Comparison of ENCODE assay signal across 33 cellular contexts in genomic region chr7:139985811-139986210, GRCh38.
"Had no signal": no experiment of that assay in that cellular context is flagged by ENCODE, and none has a peak within 500 bp of the region (broad histone marks: within the 10 kb centered on the region; RNA-seq: fewer than 3 reads in every experiment).

No MANE protein-coding gene starts in this region.

- H3K4me1 ChIP-seq: adrenal gland, body of pancreas, breast epithelium had no signal

- DNase-seq: activated CD4-positive, alpha-beta memory T cell treated with anti-CD3 and anti-CD28 coated beads, Interleukin-2, amount 10 ng/mL, durations not matched to agents 7 days and 5 days; activated CD4-positive, alpha-beta T cell treated with anti-CD3 and anti-CD28 coated beads for 1 hour; activated CD4-positive, alpha-beta T cell treated with anti-CD3 and anti-CD28 coated beads for 36 hours; activated CD4-positive, alpha-beta T cell treated with anti-CD3 and anti-CD28 coated beads for 48 hours; activated CD4-positive, alpha-beta T cell treated with anti-CD3 and anti-CD28 coated beads, Interleukin-2, amount 10 ng/mL, durations not matched to agents 7 days and 5 days; activated CD4-positive, alpha-beta T cell treated with anti-CD3 and anti-CD28 coated beads, Interleukin-2, amount 50 U/mL, for 48 hours; activated CD4-positive, CD25-positive, alpha-beta regulatory T cell; activated CD8-positive, alpha-beta memory T cell treated with anti-CD3 and anti-CD28 coated beads, Interleukin-2, amount 50 U/mL, for 4 hours; activated effector memory CD4-positive, alpha-beta T cell treated with anti-CD3 and anti-CD28 coated beads, Interleukin-2, amount 50 U/mL, for 16 hours; activated gamma-delta T cell treated with Interleukin-2 at 50 U/mL for 16 hours; activated naive CD4-positive, alpha-beta T cell; activated naive CD4-positive, alpha-beta T cell treated with anti-CD3 and anti-CD28 coated beads for 36 hours; activated naive CD4-positive, alpha-beta T cell treated with anti-CD3 and anti-CD28 coated beads, Interleukin-2, amount 50 U/mL, for 16 hours; activated naive CD8-positive, alpha-beta T cell treated with anti-CD3 and anti-CD28 coated beads for 36 hours; activated T-cell treated with anti-CD3 and anti-CD28 coated beads for 4 hours; activated T-cell treated with anti-CD3 and anti-CD28 coated beads, Interleukin-2, amount 50 U/mL, for 1 hour; activated T-cell treated with anti-CD3 and anti-CD28 coated beads, Interleukin-2, amount 50 U/mL, for 4 hours; activated T-cell treated with anti-CD3 and anti-CD28 coated beads, Interleukin-2, amount 50 U/mL, for 72 hours; adrenal gland; amniotic stem cell; aorta; body of pancreas; brain microvascular endothelial cell; central memory CD4-positive, alpha-beta T cell; T-helper 1 cell; T-helper 2 cell; T-helper 9 cell; WERI-Rb-1 had no signal

- H3K27me3 ChIP-seq: adrenal gland, body of pancreas, breast epithelium had no signal

- H3K9me3 ChIP-seq: adrenal gland, body of pancreas, breast epithelium had no signal

- H3K36me3 ChIP-seq: adrenal gland, brain microvascular endothelial cell, breast epithelium, WERI-Rb-1 had no signal

- H3K4me3 ChIP-seq: adrenal gland, body of pancreas, breast epithelium had no signal

- ATAC-seq: activated CD4-positive, alpha-beta T cell treated with anti-CD3 and anti-CD28 coated beads for 36 hours; activated CD4-positive, CD25-positive, alpha-beta regulatory T cell treated with anti-CD3 and anti-CD28 coated beads, Interleukin-2, amount 50 U/mL, for 24 hours; activated naive CD4-positive, alpha-beta T cell treated with anti-CD3 and anti-CD28 coated beads, Interleukin-2, amount 50 U/mL, for 72 hours; activated T-cell treated with anti-CD3 and anti-CD28 coated beads, Interleukin-2, amount 50 U/mL, for 4 hours; activated T-cell treated with anti-CD3 and anti-CD28 coated beads, Interleukin-2, amount 50 U/mL, for 72 hours; activated T-helper 17 cell treated with anti-CD3 and anti-CD28 coated beads, Interleukin-2, amount 50 U/mL, for 72 hours; body of pancreas; WTC11 had no signal

- H3K27ac ChIP-seq: adrenal gland, body of pancreas, brain microvascular endothelial cell, breast epithelium, WERI-Rb-1 had no signal
